ENCODE assay signal across 9 cellular contexts in the genomic region with DNA sequence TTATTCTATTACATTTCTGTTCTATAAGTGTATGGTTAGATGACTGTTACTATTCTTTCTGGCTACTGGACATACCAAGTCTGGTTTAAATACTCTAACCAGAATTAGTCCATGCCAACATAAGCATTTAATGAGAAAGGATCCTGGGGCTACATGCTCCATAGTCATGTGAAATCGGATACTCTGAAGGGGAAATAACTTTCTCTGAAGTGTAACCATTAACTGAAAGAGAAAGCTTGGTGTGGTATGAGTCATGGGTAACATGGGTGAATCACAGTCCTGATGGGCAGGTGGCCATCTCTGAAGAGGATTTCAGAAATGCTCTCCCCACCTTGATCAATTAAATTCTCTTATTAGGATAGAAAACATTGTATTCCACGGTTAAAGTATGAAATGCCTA.
DNase-seq lines count a peak whose midpoint lies in the region; ATAC-seq, FAIRE-seq and TF ChIP-seq lines count a peak whose summit lies in the region.
"Had no signal": no experiment of that assay in that cellular context is flagged by ENCODE, and none has a peak within 500 bp of the region (broad histone marks: within the 10 kb centered on the region; RNA-seq: fewer than 3 reads in every experiment).

No MANE protein-coding gene starts in this region.

- WGBS in A549 (ENCODE audit: missing lambda C conversion rate): 2% methylated on average over 2 of the region's 2 CpGs
- WGBS in mesenchymal stem cell: 67% methylated on average over 2 of the region's 2 CpGs

- H3K4me1 ChIP-seq in A549: peaks cover 9% of the 10 kb centered on the region; the same call in 2 of the 3 replicates
- H3K4me1 ChIP-seq in mesenchymal stem cell (ENCODE audit: control insufficient read depth, insufficient read depth, low read depth, low read length): peaks cover 5% of the 10 kb centered on the region
- H3K4me1 ChIP-seq in ascending aorta: no peaks in the 10 kb centered on the region

- no peak overlapping the region for H2BK5ac ChIP-seq in mesenchymal stem cell (ENCODE audit: low read depth, low read length, poor library complexity, severe bottlenecking)

- FAIRE-seq in A549 (lab: Jason Lieb, UNC): no peak

- CTCF ChIA-PET in A549 (lab: Yijun Ruan, JAX): no interaction called here

- H4K8ac ChIP-seq in mesenchymal stem cell (ENCODE audit: low read length): no peak overlapping the region

- intact Hi-C loops in ascending aorta (cut with DNase I): no loop called here

- no peak overlapping the region for H2BK12ac ChIP-seq in mesenchymal stem cell (ENCODE audit: low read length in 2 of 2)

- H4K91ac ChIP-seq in mesenchymal stem cell (ENCODE audit: low read length): no peak overlapping the region

- no peak overlapping the region for H2BK15ac ChIP-seq in mesenchymal stem cell (ENCODE audit: low read depth, poor library complexity, severe bottlenecking)

- no peaks in the 10 kb centered on the region for H3K79me1 ChIP-seq in mesenchymal stem cell (replicated peaks; ENCODE audit: low read length, poor library complexity, severe bottlenecking)

- H3K9me3 ChIP-seq in A549 (no peaks in the 10 kb centered on the region), mesenchymal stem cell (ENCODE audit: control insufficient read depth, low read length) (no peaks in the 10 kb centered on the region), ascending aorta (no peaks in the 10 kb centered on the region)

- H2AFZ ChIP-seq in mesenchymal stem cell (ENCODE audit: low read depth, low read length): no peak overlapping the region

- no peak overlapping the region for H2AK5ac ChIP-seq in mesenchymal stem cell (ENCODE audit: low read length, severe bottlenecking)

- no peak overlapping the region for H3K27ac ChIP-seq in A549
- no peak overlapping the region for H3K27ac ChIP-seq in mesenchymal stem cell (ENCODE audit: low read length, poor library complexity, severe bottlenecking)
- H3K27ac ChIP-seq in ascending aorta: no peak overlapping the region
- H3K27ac ChIP-seq: skin epidermis had no signal

- H3K23ac ChIP-seq in mesenchymal stem cell (ENCODE audit: low read length in 2 of 2): no peak overlapping the region

- ATAC-seq in A549: peak; percentile 53 to 56; a peak in 2 of 6 replicates
- ATAC-seq in GM19025 (IDR thresholded peaks at IDR 0.05; ENCODE audit: low read depth, unreplicated experiment): peak; percentile 94
- ATAC-seq in HG03060 (IDR thresholded peaks at IDR 0.05; ENCODE audit: low read depth, unreplicated experiment): peak; percentile 96

- no peak overlapping the region for H3K18ac ChIP-seq in mesenchymal stem cell (ENCODE audit: low read depth in 1 of 2, low read length in 2 of 2)

- no peak overlapping the region for H2BK120ac ChIP-seq in mesenchymal stem cell (ENCODE audit: low read depth, low read length)

- POLR2A ChIA-PET in A549 (lab: Yijun Ruan, JAX): no interaction called here

- DNase-seq in A549 (ENCODE audit: low read depth in 1 of 2, low spot score in 1 of 2): peak; percentile 17 to 25
- peak; percentile 38 to 54 for DNase-seq in SHP77 (lab: John Stamatoyannopoulos, UW)
- peak; percentile 18 for DNase-seq in mesenchymal stem cell
- no peak for DNase-seq in UCSD-AML1 (lab: John Stamatoyannopoulos, UW; ENCODE audit: unreplicated experiment)
- no peak for DNase-seq in ascending aorta (ENCODE audit: low spot score in 2 of 2)
- DNase-seq in activated CD4-positive, CD25-positive, alpha-beta regulatory T cell treated with anti-CD3 and anti-CD28 coated beads, Interleukin-2, amount 50 U/mL, for 72 hours: no peak

- H3K27me3 ChIP-seq in mesenchymal stem cell (ENCODE audit: control insufficient read depth in 1 of 2, insufficient read depth in 1 of 2, low read length in 2 of 2) (no peaks in the 10 kb centered on the region), ascending aorta (no peaks in the 10 kb centered on the region)

- TF ChIP-seq POLR2A in A549 (IDR thresholded peaks at IDR 0.05; ENCODE audit: low read length): no peak

- H3K36me3 ChIP-seq in mesenchymal stem cell (ENCODE audit: control insufficient read depth in 1 of 2, insufficient read depth in 2 of 2, low read depth in 1 of 2, low read length in 2 of 2) (no peaks in the 10 kb centered on the region), ascending aorta (no peaks in the 10 kb centered on the region)

- H3K4me3 ChIP-seq in A549 (no peak overlapping the region), mesenchymal stem cell (ENCODE audit: insufficient read depth in 1 of 2, low read depth in 1 of 2, low read length in 2 of 2) (no peak overlapping the region), ascending aorta (no peak overlapping the region)
- H3K4me3 ChIP-seq: skin epidermis had no signal

- TF ChIP-seq RAD21 in A549 (conservative IDR thresholded peaks at IDR 0.05 in 1 of 2, IDR thresholded peaks at IDR 0.05 in 1 of 2): no peak

- H3K14ac ChIP-seq in mesenchymal stem cell (ENCODE audit: low read length in 2 of 2): no peak overlapping the region

- no peak for TF ChIP-seq EP300 in A549 (IDR thresholded peaks at IDR 0.05)

- no peak overlapping the region for H3K4ac ChIP-seq in mesenchymal stem cell (ENCODE audit: low read depth in 1 of 2, low read length in 2 of 2)

- H3K4me2 ChIP-seq in A549 (peak overlapping the region; percentile 13; the same call in 1 of the 3 replicates), mesenchymal stem cell (ENCODE audit: low read length, poor library complexity, severe bottlenecking) (no peak overlapping the region)

- no peak for TF ChIP-seq CTCF in A549 (IDR thresholded peaks at IDR 0.05)
- no peak for TF ChIP-seq CTCF in ascending aorta (IDR thresholded peaks at IDR 0.05)

- H3K9ac ChIP-seq in mesenchymal stem cell (ENCODE audit: low read length): no peak overlapping the region

TF ChIP-seq in A549, 52 proteins besides CTCF, POLR2A, EP300 and RAD21:
- TF ChIP-seq, protein P1, sequence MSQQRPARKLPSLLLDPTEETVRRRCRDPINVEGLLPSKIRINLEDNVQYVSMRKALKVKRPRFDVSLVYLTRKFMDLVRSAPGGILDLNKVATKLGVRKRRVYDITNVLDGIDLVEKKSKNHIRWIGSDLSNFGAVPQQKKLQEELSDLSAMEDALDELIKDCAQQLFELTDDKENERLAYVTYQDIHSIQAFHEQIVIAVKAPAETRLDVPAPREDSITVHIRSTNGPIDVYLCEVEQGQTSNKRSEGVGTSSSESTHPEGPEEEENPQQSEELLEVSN (IDR thresholded peaks at IDR 0.05; ENCODE audit: borderline replicate concordance, low read depth): no peak
- 0 out of 2 replicates have a peak, but pooled peaks have one; percentile 32 for TF ChIP-seq JUNB (IDR thresholded peaks at IDR 0.05)
- 0 out of 2 replicates have a peak, but pooled peaks have one; percentile 16 for TF ChIP-seq FOSL2 (IDR thresholded peaks at IDR 0.05)
- peak; percentile 65 for TF ChIP-seq FOSL2 (CRISPR knock-in tag; IDR thresholded peaks at IDR 0.05)

Comparison
In these comparisons a context has a peak if more than half of its experiments do, and no peak if none do; other contexts are left out.
1. DNase-seq: peak in A549 (2 of 2), SHP77 (2 of 2) and mesenchymal stem cell (single experiment); none in UCSD-AML1 (single experiment), ascending aorta (0 of 2) and activated CD4-positive, CD25-positive, alpha-beta regulatory T cell treated with anti-CD3 and anti-CD28 coated beads, Interleukin-2, amount 50 U/mL, for 72 hours (single experiment).
2. Peak in every context shown above with its lines, with median percentiles within 50 percentile points of each other: ATAC-seq.